10 cellular contexts compared by ENCODE assay signal in genomic region chr4:70613893-70614572, GRCh38. TPM values are rescaled to one million over a fixed set of nuclear protein-coding genes. Genes with fewer than 3 reads are reported as not detected.
DNase-seq lines count a peak whose midpoint lies in the region; ATAC-seq, FAIRE-seq and TF ChIP-seq lines count a peak whose summit lies in the region.
"Had no signal": no experiment of that assay in that cellular context is flagged by ENCODE, and none has a peak within 500 bp of the region (broad histone marks: within the 10 kb centered on the region; RNA-seq: fewer than 3 reads in every experiment).

No MANE protein-coding gene starts in this region.

- no peaks in the 10 kb centered on the region for H3K9me3 ChIP-seq in K562 (replicated peaks; ENCODE audit: control insufficient read depth, insufficient read depth, low read depth, low read length)

- H3K9ac ChIP-seq in K562 (ENCODE audit: insufficient read depth in 1 of 2, low read depth in 2 of 2, low read length in 2 of 2) = 0 out of 4 replicates have a peak overlapping the region, but pooled peaks of 1 of the 2 experiments have one; percentile 10

- ATAC-seq in GM18861 (IDR thresholded peaks at IDR 0.05; ENCODE audit: unreplicated experiment) (peak; percentile 13), HG02798 (IDR thresholded peaks at IDR 0.05; ENCODE audit: poor library complexity, unreplicated experiment) (peak; percentile 25), K562 (peak; percentile 35; the same call in 2 of the 3 replicates), omental fat pad (ENCODE audit: low FRiP score) (peak; percentile 52)

- no peak for TF ChIP-seq CTCF in K562 (IDR thresholded peaks at IDR 0.05 in 2 of 3, conservative IDR thresholded peaks at IDR 0.05 in 1 of 3; ENCODE audit: insufficient read depth in 2 of 3, low read depth in 1 of 3, low read length in 3 of 3)
- no peak for TF ChIP-seq CTCF in omental fat pad (IDR thresholded peaks at IDR 0.05)
- TF ChIP-seq CTCF in type B pancreatic cell (conservative IDR thresholded peaks at IDR 0.05) = no peak

- peaks cover 0 to 4% of the 10 kb centered on the region in 2 experiments; a peak in 1 of 5 replicates for H3K4me1 ChIP-seq in K562 (replicated peaks in 1 of 2; ENCODE audit: control insufficient read depth in 2 of 2, insufficient read depth in 2 of 2, low read length in 2 of 2)

- peaks cover 10% of the 10 kb centered on the region for H3K27me3 Mint-ChIP-seq in type B pancreatic cell

- no peaks in the 10 kb centered on the region for H3K36me3 Mint-ChIP-seq in type B pancreatic cell

- H3K27me3 ChIP-seq in K562 (ENCODE audit: control insufficient read depth in 2 of 2, insufficient read depth in 2 of 2, low read length in 2 of 2) = no peaks in the 10 kb centered on the region; a peak in 1 of 5 replicates

- H4K20me1 ChIP-seq in K562 (replicated peaks; ENCODE audit: control insufficient read depth, insufficient read depth, low read length) = no peaks in the 10 kb centered on the region

- CTCF ChIA-PET in K562 (lab: Yijun Ruan, JAX; ENCODE audit: low intra/inter-chr PET ratio) = no interaction called here

- in situ Hi-C loops in K562 (cut with MboI) = loop anchor here (25.0 kb wide), 1 partner anchor 1098 kb away; no protein-coding TSS in a partner anchor

- no peak for FAIRE-seq in K562 (lab: Jason Lieb, UNC)

- peaks cover 6% of the 10 kb centered on the region for H3K9me3 Mint-ChIP-seq in type B pancreatic cell
- H3K9me3 Mint-ChIP-seq: activated naive CD8-positive, alpha-beta T cell treated with anti-CD3 and anti-CD28 coated beads, Interleukin-2, amount 50 U/mL, for 24 hours had no signal

- H3K27ac ChIP-seq in K562 (ENCODE audit: extremely low read depth, low read depth, low read length) (no peak overlapping the region), substantia nigra (ENCODE audit: low read depth, low read length, poor library complexity, severe bottlenecking) (no peak overlapping the region)

- no peak overlapping the region for H3K4me3 Mint-ChIP-seq in type B pancreatic cell
- H3K4me3 Mint-ChIP-seq: activated naive CD8-positive, alpha-beta T cell treated with anti-CD3 and anti-CD28 coated beads, Interleukin-2, amount 50 U/mL, for 24 hours had no signal

- H3K4me1 Mint-ChIP-seq in type B pancreatic cell (ENCODE audit: unreplicated experiment) = peaks cover 17% of the 10 kb centered on the region

- no peak overlapping the region for H3K4me3 ChIP-seq in K562

- no peaks in the 10 kb centered on the region for H3K79me2 ChIP-seq in K562 (ENCODE audit: control insufficient read depth, insufficient read depth, low read length)

- H3K27ac Mint-ChIP-seq in type B pancreatic cell = no peak overlapping the region
- H3K27ac Mint-ChIP-seq: activated naive CD8-positive, alpha-beta T cell treated with anti-CD3 and anti-CD28 coated beads, Interleukin-2, amount 50 U/mL, for 24 hours had no signal

- intact Hi-C loops in K562 (cut with micrococcal nuclease) = no loop called here

- H3K9me1 ChIP-seq in K562 (ENCODE audit: control insufficient read depth, insufficient read depth, low read length) = no peaks in the 10 kb centered on the region

- POLR2A ChIA-PET in K562 (lab: Yijun Ruan, JAX) = interaction anchor here (1.2 to 1.3 kb wide), 2 partner anchors 8 to 21 kb away, joined by 3 to 4 read pairs; no protein-coding TSS in a partner anchor

- H3K4me2 ChIP-seq in K562 (ENCODE audit: insufficient read depth, low read length) = peak overlapping the region; percentile 20; the same call in 1 of the 2 replicates

- no peak for TF ChIP-seq RAD21 in K562 (CRISPR knock-in tag; conservative IDR thresholded peaks at IDR 0.05 in 1 of 2, IDR thresholded peaks at IDR 0.05 in 1 of 2)

- no peak for TF ChIP-seq POLR2A in K562 (conservative IDR thresholded peaks at IDR 0.05)

- no peak for DNase-seq in K562 (ENCODE audit: extremely low read depth in 1 of 4, low spot score in 3 of 4)
- DNase-seq in omental fat pad (ENCODE audit: low spot score) = no peak
- DNase-seq in activated effector memory CD4-positive, alpha-beta T cell treated with anti-CD3 and anti-CD28 coated beads, Interleukin-2, amount 50 U/mL, for 16 hours = no peak
- no peak for DNase-seq in type B pancreatic cell (ENCODE audit: extremely low spot score, unreplicated experiment)
- no peak for DNase-seq in SKM-1 (lab: John Stamatoyannopoulos, UW; ENCODE audit: unreplicated experiment)
- DNase-seq in substantia nigra (lab: John Stamatoyannopoulos, UW) = no peak
- DNase-seq: activated naive CD8-positive, alpha-beta T cell treated with anti-CD3 and anti-CD28 coated beads, Interleukin-2, amount 50 U/mL, for 24 hours had no signal

- no peak for TF ChIP-seq EP300 in K562 (IDR thresholded peaks at IDR 0.05; ENCODE audit: low read length)

- no peaks in the 10 kb centered on the region for H3K36me3 ChIP-seq in K562 (ENCODE audit: control insufficient read depth, insufficient read depth, low read length)

- WGBS in K562 (ENCODE audit: insufficient coverage, low coverage, missing lambda C conversion rate) = 39% methylated on average over 5 of the region's 5 CpGs

- BruUV-seq in K562 (replicated peaks; lab: Mats Ljungman, UMichigan) = no TSS peak

- peak overlapping the region; percentile 72 for H2AFZ ChIP-seq in K562 (ENCODE audit: low read depth, low read length)

TF ChIP-seq in K562, 482 proteins besides CTCF, POLR2A, EP300 and RAD21 (continues in another document):
- no peak for TF ChIP-seq TBL1XR1 (IDR thresholded peaks at IDR 0.05; ENCODE audit: low read length in 2 of 2)
- TF ChIP-seq C11orf30 (IDR thresholded peaks at IDR 0.05; ENCODE audit: low read depth) = peak; percentile 72
- TF ChIP-seq ZNF316 (IDR thresholded peaks at IDR 0.05) = peak; percentile 75

RNA-seq across cellular contexts. Expression of gene ENAM, which starts 14.5 kb away (rescaled TPM):
- total RNA-seq in K562 (2011; cell fraction: chromatin; rRNA removed; ENCODE audit: low replicate concordance) = not detected in 2 replicates
- total RNA-seq in K562 (2011; cell fraction: nucleolus; rRNA removed) = not detected in 2 replicates
- not detected in 2 replicates for total RNA-seq in K562 (2011; cell fraction: nucleoplasm; rRNA removed)
- total RNA-seq in K562 (2014; rRNA removed) = 0.09 TPM in 1 of 2 replicates, not detected in the other
- total RNA-seq in K562 (2014; rRNA removed; fragmentation: Illumina TruSeq; extraction: Trizol) = 0.13 TPM in 1 of 2 replicates, not detected in the other
- total RNA-seq in K562 (2015; rRNA removed; fragmentation: Illumina TruSeq; extraction: Trizol) = 0.04 and 0.08 TPM in 2 replicates
- total RNA-seq in K562 (2021) = 0.04 TPM in 1 of 2 replicates, not detected in the other
- not detected in 2 replicates for polyA plus RNA-seq in K562 (2011; rRNA removed)
- not detected in 2 replicates for polyA plus RNA-seq in K562 (2011; cell fraction: cytosol; rRNA removed)
- polyA plus RNA-seq in K562 (2011; cell fraction: nucleus; rRNA removed) = not detected in 2 replicates
- polyA plus RNA-seq in K562 (2012) = 0.07 TPM in 1 of 2 replicates, not detected in the other
- polyA plus RNA-seq in K562 (2014; fragmentation: Illumina TruSeq; extraction: Trizol) = not detected in 2 replicates
- polyA plus RNA-seq in K562 (2014; fragmentation: Nextera tagmentation; extraction: Ambion mirVana) = not detected
- polyA plus RNA-seq in K562 (2014; rRNA removed) = not detected in 2 replicates
- not detected in 2 replicates for polyA minus RNA-seq in K562 (2011; rRNA and poly(A)+ RNA removed)
- not detected in 2 replicates for polyA minus RNA-seq in K562 (2011; cell fraction: cytosol; rRNA and poly(A)+ RNA removed)
- polyA minus RNA-seq in K562 (2011; cell fraction: nucleus; rRNA and poly(A)+ RNA removed) = not detected in 2 replicates
- not detected for total RNA-seq in omental fat pad
- 0.17 and 0.41 TPM in 2 replicates for total RNA-seq in type B pancreatic cell (ENCODE audit: low replicate concordance)
- total RNA-seq: HT1080 had no signal

RNA-seq across cellular contexts. Expression of gene AMBN, which starts 22.0 kb away (rescaled TPM):
- total RNA-seq in K562 (2011; cell fraction: chromatin; rRNA removed; ENCODE audit: low replicate concordance) = not detected in 2 replicates
- total RNA-seq in K562 (2011; cell fraction: nucleolus; rRNA removed) = not detected in 2 replicates
- total RNA-seq in K562 (2011; cell fraction: nucleoplasm; rRNA removed) = not detected in 2 replicates
- total RNA-seq in K562 (2014; rRNA removed) (0.09 and 0.16 TPM in 2 replicates), K562 (2014; rRNA removed; fragmentation: Illumina TruSeq; extraction: Trizol) (not detected in 2 replicates), K562 (2015; rRNA removed; fragmentation: Illumina TruSeq; extraction: Trizol) (not detected in 2 replicates), K562 (2021) (not detected in 2 replicates), omental fat pad (not detected), type B pancreatic cell (ENCODE audit: low replicate concordance) (0.36 and 0.94 TPM in 2 replicates)
- polyA plus RNA-seq in K562 (2011; rRNA removed) (not detected in 2 replicates), K562 (2014; fragmentation: Illumina TruSeq; extraction: Trizol) (not detected in 2 replicates), K562 (2014; fragmentation: Nextera tagmentation; extraction: Ambion mirVana) (under 1 TPM in 1 of 2 experiments, not detected in 1; 0.03 TPM), K562 (2014; rRNA removed) (0.07 TPM in 1 of 2 replicates, not detected in the other)
- polyA plus RNA-seq in K562 (2011; cell fraction: cytosol; rRNA removed) = not detected in 2 replicates
- not detected in 2 replicates for polyA plus RNA-seq in K562 (2011; cell fraction: nucleus; rRNA removed)
- polyA plus RNA-seq in K562 (2012) = 0.07 TPM in 1 of 2 replicates, not detected in the other
- not detected in 2 replicates for polyA minus RNA-seq in K562 (2011; rRNA and poly(A)+ RNA removed)
- polyA minus RNA-seq in K562 (2011; cell fraction: cytosol; rRNA and poly(A)+ RNA removed) = not detected in 2 replicates
- polyA minus RNA-seq in K562 (2011; cell fraction: nucleus; rRNA and poly(A)+ RNA removed) = not detected in 2 replicates
- total RNA-seq: HT1080 had no signal

RNA-seq across cellular contexts. Expression of gene JCHAIN, which starts 52.3 kb away (rescaled TPM):
- total RNA-seq in K562 (2011; cell fraction: chromatin; rRNA removed; ENCODE audit: low replicate concordance) = not detected in 2 replicates
- not detected in 2 replicates for total RNA-seq in K562 (2011; cell fraction: nucleolus; rRNA removed)
- not detected in 2 replicates for total RNA-seq in K562 (2011; cell fraction: nucleoplasm; rRNA removed)
- total RNA-seq in K562 (2014; rRNA removed) = not detected in 2 replicates
- total RNA-seq in K562 (2014; rRNA removed; fragmentation: Illumina TruSeq; extraction: Trizol) = not detected in 2 replicates
- total RNA-seq in K562 (2015; rRNA removed; fragmentation: Illumina TruSeq; extraction: Trizol) = not detected in 2 replicates
- 0.27 and 0.33 TPM in 2 replicates for total RNA-seq in K562 (2021)
- polyA plus RNA-seq in K562 (2011; rRNA removed) = 0.08 TPM in 1 of 2 replicates, not detected in the other
- not detected in 2 replicates for polyA plus RNA-seq in K562 (2011; cell fraction: cytosol; rRNA removed)
- not detected in 2 replicates for polyA plus RNA-seq in K562 (2011; cell fraction: nucleus; rRNA removed)
- 0.08 and 0.40 TPM in 2 replicates for polyA plus RNA-seq in K562 (2012)
- 0.32 TPM in 1 of 2 replicates, not detected in the other for polyA plus RNA-seq in K562 (2014; fragmentation: Illumina TruSeq; extraction: Trizol)
- under 1 TPM; 0.04 to 0.20 TPM for polyA plus RNA-seq in K562 (2014; fragmentation: Nextera tagmentation; extraction: Ambion mirVana)
- polyA plus RNA-seq in K562 (2014; rRNA removed) = 0.68 TPM in 1 of 2 replicates, not detected in the other
- not detected in 2 replicates for polyA minus RNA-seq in K562 (2011; rRNA and poly(A)+ RNA removed)
- not detected in 2 replicates for polyA minus RNA-seq in K562 (2011; cell fraction: cytosol; rRNA and poly(A)+ RNA removed)
- polyA minus RNA-seq in K562 (2011; cell fraction: nucleus; rRNA and poly(A)+ RNA removed) = not detected in 2 replicates
- total RNA-seq in omental fat pad = 10 to 100 TPM; 15.8 to 99.9 (median 36.0) TPM
- total RNA-seq in type B pancreatic cell (ENCODE audit: low replicate concordance) = not detected in 2 replicates
- total RNA-seq: HT1080 had no signal

Comparison
In these comparisons a context has a peak if more than half of its experiments do, and no peak if none do; other contexts are left out.
1. RNA of gene JCHAIN, which starts 52.3 kb away (total RNA-seq): 15.8 to 99.9 TPM in omental fat pad; 0.27 to 0.33 TPM in K562 and not detected in type B pancreatic cell; every median in the first group is over 10 times any median in the second.
2. Peak in every context shown above with its lines, with median percentiles within 50 percentile points of each other: ATAC-seq.